8 cellular contexts compared by ENCODE assay signal in the genomic region with DNA sequence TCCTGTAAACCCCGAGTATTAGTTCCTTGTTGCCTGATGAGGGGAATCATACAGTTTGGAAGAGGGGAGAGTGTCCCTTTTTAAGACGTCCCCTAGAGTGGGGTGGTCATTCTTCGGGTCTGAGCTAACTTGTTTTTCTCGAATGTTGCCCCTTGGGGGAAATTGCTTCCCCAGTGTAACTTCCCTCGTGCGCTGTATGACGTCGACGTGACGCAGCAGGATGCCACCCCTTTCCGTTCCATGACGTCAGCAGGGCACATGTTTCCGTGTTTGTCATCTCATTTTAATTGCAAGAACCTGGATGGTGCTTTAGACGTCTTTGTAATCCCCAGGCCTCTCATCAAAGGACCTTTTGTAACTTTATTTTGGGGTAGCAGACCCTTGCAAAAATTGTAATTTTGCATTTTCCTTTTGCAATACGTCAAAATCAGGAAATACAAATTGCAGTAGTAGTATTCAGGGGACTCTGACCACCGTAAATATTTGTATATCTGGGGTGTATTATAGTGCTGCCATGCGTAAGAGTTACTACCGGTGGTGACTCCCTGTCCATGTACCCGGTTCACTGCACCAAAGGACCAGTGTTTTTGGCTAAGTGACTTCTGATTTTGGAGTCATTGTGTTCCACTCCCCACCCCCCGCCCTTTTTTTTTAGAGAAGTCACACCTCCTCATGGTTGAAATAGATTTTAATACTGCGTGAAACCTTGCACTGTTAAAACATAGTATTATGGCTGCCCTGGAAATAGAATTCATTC. TPM values are rescaled to one million over a fixed set of nuclear protein-coding genes. Genes with fewer than 3 reads are reported as not detected.
DNase-seq lines count a peak whose midpoint lies in the region; ATAC-seq, FAIRE-seq and TF ChIP-seq lines count a peak whose summit lies in the region.

No MANE protein-coding gene starts in this region.

- FAIRE-seq in K562 (lab: Jason Lieb, UNC), result peak; percentile 81

- POLR2A ChIA-PET in K562 (lab: Yijun Ruan, JAX), result interaction anchor here (1.5 kb wide), 1 partner anchor 8 kb away, joined by 5 read pairs; no protein-coding TSS in a partner anchor

- DNase-seq in DMS 273 (lab: John Stamatoyannopoulos, UW; ENCODE audit: unreplicated experiment) (peak; percentile 84), H4 (ENCODE audit: low spot score) (peak; percentile 71), MV-4-11 (lab: John Stamatoyannopoulos, UW) (peak; percentile 81), UCSD-AML1 (lab: John Stamatoyannopoulos, UW; ENCODE audit: unreplicated experiment) (peak; percentile 78), K562 (ENCODE audit: extremely low read depth in 1 of 4, low spot score in 3 of 4) (peak; percentile 81 to 85 (median 82))

- TF ChIP-seq RAD21 in K562 (CRISPR knock-in tag; conservative IDR thresholded peaks at IDR 0.05 in 1 of 2, IDR thresholded peaks at IDR 0.05 in 1 of 2), result no peak; a peak in 1 of 4 replicates

- intact Hi-C loops in K562 (cut with micrococcal nuclease), result loop anchor here (10.0 kb wide), 2 partner anchors 136 to 504 kb away; a partner anchor contains a TSS

- H3K27me3 ChIP-seq in K562 (ENCODE audit: control insufficient read depth in 2 of 2, insufficient read depth in 2 of 2, low read length in 2 of 2) (no peaks in the 10 kb centered on the region), skeletal muscle tissue (ENCODE audit: control insufficient read depth in 3 of 3, insufficient read depth in 3 of 3, low read length in 3 of 3) (no peaks in the 10 kb centered on the region)

- ATAC-seq in K562, result peak; percentile 19
- no peak for ATAC-seq in GM18861 (IDR thresholded peaks at IDR 0.05; ENCODE audit: unreplicated experiment)

- no peaks in the 10 kb centered on the region for H3K9me1 ChIP-seq in K562 (ENCODE audit: control insufficient read depth, insufficient read depth, low read length)

- H3K79me2 ChIP-seq in K562 (ENCODE audit: control insufficient read depth, insufficient read depth, low read length), result peaks cover 26% of the 10 kb centered on the region

- peak overlapping the region; percentile 84 to 89; a peak in 3 of 4 replicates for H3K9ac ChIP-seq in K562 (ENCODE audit: insufficient read depth in 1 of 2, low read depth in 2 of 2, low read length in 2 of 2)
- peak overlapping the region; percentile 95 to 97 (median 96) for H3K9ac ChIP-seq in skeletal muscle tissue (ENCODE audit: low read depth in 1 of 3, low read length in 3 of 3)

- peaks cover 6 to 10% of the 10 kb centered on the region in 2 experiments; a peak in 4 of 5 replicates for H3K4me1 ChIP-seq in K562 (replicated peaks in 1 of 2; ENCODE audit: control insufficient read depth in 2 of 2, insufficient read depth in 2 of 2, low read length in 2 of 2)
- H3K4me1 ChIP-seq in skeletal muscle tissue (ENCODE audit: control insufficient read depth in 3 of 3, insufficient read depth in 3 of 3, low read length in 3 of 3), result peaks cover 6 to 25% (median 9%) of the 10 kb centered on the region in 3 donors

- H3K4me3 ChIP-seq in K562 (peak overlapping the region; percentile 57), iPS-11a (ENCODE audit: low read depth, low read length) (peak overlapping the region; percentile 94), skeletal muscle tissue (ENCODE audit: low read length in 3 of 3) (peak overlapping the region; percentile 97 to 98 (median 98))

- TF ChIP-seq EP300 in K562 (IDR thresholded peaks at IDR 0.05; ENCODE audit: low read length), result no peak

- in situ Hi-C loops in K562 (cut with MboI), result no loop called here

- CTCF ChIA-PET in K562 (lab: Yijun Ruan, JAX; ENCODE audit: low intra/inter-chr PET ratio), result no interaction called here

- no peak for TF ChIP-seq POLR2A in K562 (conservative IDR thresholded peaks at IDR 0.05)

- H3K4me2 ChIP-seq in K562 (ENCODE audit: insufficient read depth, low read length), result peak overlapping the region; percentile 96

- no peaks in the 10 kb centered on the region for H4K20me1 ChIP-seq in K562 (replicated peaks; ENCODE audit: control insufficient read depth, insufficient read depth, low read length)

- H2AFZ ChIP-seq in K562 (ENCODE audit: low read depth, low read length), result peak overlapping the region; percentile 98

- TSS peak; percentile 65 for BruUV-seq in K562 (replicated peaks; lab: Mats Ljungman, UMichigan)

- H3K27ac ChIP-seq in K562 (ENCODE audit: extremely low read depth, low read depth, low read length) (peak overlapping the region; percentile 93), skeletal muscle tissue (ENCODE audit: low read depth, low read length) (peak overlapping the region; percentile 96)

- H3K36me3 ChIP-seq in K562 (ENCODE audit: control insufficient read depth, insufficient read depth, low read length) (peaks cover 13% of the 10 kb centered on the region; the same call in 1 of the 3 replicates), skeletal muscle tissue (ENCODE audit: control insufficient read depth in 3 of 3, insufficient read depth in 3 of 3, low read length in 3 of 3) (peaks cover 2 to 13% (median 3%) of the 10 kb centered on the region in 3 donors)

- H3K9me3 ChIP-seq in K562 (replicated peaks; ENCODE audit: control insufficient read depth, insufficient read depth, low read depth, low read length) (no peaks in the 10 kb centered on the region), skeletal muscle tissue (ENCODE audit: control insufficient read depth in 3 of 3, low read length in 3 of 3) (no peaks in the 10 kb centered on the region)

- no peak for TF ChIP-seq CTCF in K562 (IDR thresholded peaks at IDR 0.05 in 2 of 3, conservative IDR thresholded peaks at IDR 0.05 in 1 of 3; ENCODE audit: insufficient read depth in 2 of 3, low read depth in 1 of 3, low read length in 3 of 3)

- 20% methylated on average over 21 of the region's 21 CpGs for WGBS in K562 (ENCODE audit: insufficient coverage, low coverage, missing lambda C conversion rate)

TF ChIP-seq in K562, 482 proteins besides CTCF, POLR2A, EP300 and RAD21 (continues in another document):
- no peak for TF ChIP-seq MAZ (CRISPR knock-in tag; conservative IDR thresholded peaks at IDR 0.05 in 1 of 2, IDR thresholded peaks at IDR 0.05 in 1 of 2)
- TF ChIP-seq TRIM24 (IDR thresholded peaks at IDR 0.05), result 0 out of 4 replicates have a peak, but pooled peaks of 1 of the 2 experiments have one; percentile 14
- TF ChIP-seq, protein P1, sequence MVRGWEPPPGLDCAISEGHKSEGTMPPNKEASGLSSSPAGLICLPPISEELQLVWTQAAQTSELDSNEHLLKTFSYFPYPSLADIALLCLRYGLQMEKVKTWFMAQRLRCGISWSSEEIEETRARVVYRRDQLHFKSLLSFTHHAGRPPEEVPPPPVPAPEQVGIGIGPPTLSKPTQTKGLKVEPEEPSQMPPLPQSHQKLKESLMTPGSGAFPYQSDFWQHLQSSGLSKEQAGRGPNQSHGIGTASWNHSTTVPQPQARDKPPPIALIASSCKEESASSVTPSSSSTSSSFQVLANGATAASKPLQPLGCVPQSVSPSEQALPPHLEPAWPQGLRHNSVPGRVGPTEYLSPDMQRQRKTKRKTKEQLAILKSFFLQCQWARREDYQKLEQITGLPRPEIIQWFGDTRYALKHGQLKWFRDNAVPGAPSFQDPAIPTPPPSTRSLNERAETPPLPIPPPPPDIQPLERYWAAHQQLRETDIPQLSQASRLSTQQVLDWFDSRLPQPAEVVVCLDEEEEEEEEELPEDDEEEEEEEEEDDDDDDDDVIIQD (CRISPR knock-in tag; IDR thresholded peaks at IDR 0.05), result no peak
- peak; percentile 66 for TF ChIP-seq NFE2 (IDR thresholded peaks at IDR 0.05; ENCODE audit: low read depth)

RNA-seq across cellular contexts. Expression of a gene that starts 0.7 kb away (rescaled TPM):
- 11.7 and 20.7 TPM in 2 replicates for total RNA-seq in H4 (2014; rRNA removed; shearing (Covaris generic))
- 95.1 and 126 TPM in 2 replicates for total RNA-seq in K562 (2011; cell fraction: chromatin; rRNA removed; ENCODE audit: low replicate concordance)
- 41.5 and 49.6 TPM in 2 replicates for total RNA-seq in K562 (2011; cell fraction: nucleolus; rRNA removed)
- total RNA-seq in K562 (2011; cell fraction: nucleoplasm; rRNA removed), result 76.3 and 103 TPM in 2 replicates
- total RNA-seq in K562 (2014; rRNA removed), result 10.9 and 15.6 TPM in 2 replicates
- total RNA-seq in K562 (2014; rRNA removed; fragmentation: Illumina TruSeq; extraction: Trizol), result 27.3 and 31.8 TPM in 2 replicates
- total RNA-seq in K562 (2015; rRNA removed; fragmentation: Illumina TruSeq; extraction: Trizol), result 19.9 and 23.5 TPM in 2 replicates
- 23.9 and 24.2 TPM in 2 replicates for total RNA-seq in K562 (2021)
- 22.8 and 25.6 TPM in 2 replicates for polyA plus RNA-seq in K562 (2011; rRNA removed)
- 15.8 and 16.3 TPM in 2 replicates for polyA plus RNA-seq in K562 (2011; cell fraction: cytosol; rRNA removed)
- 21.4 TPM in 2 replicates for polyA plus RNA-seq in K562 (2011; cell fraction: nucleus; rRNA removed)
- polyA plus RNA-seq in K562 (2012), result 24.0 and 34.6 TPM in 2 replicates
- 27.9 and 32.9 TPM in 2 replicates for polyA plus RNA-seq in K562 (2014; fragmentation: Illumina TruSeq; extraction: Trizol)
- polyA plus RNA-seq in K562 (2014; fragmentation: Nextera tagmentation; extraction: Ambion mirVana), result 10 to 100 TPM; 35.2 to 37.4 TPM
- polyA plus RNA-seq in K562 (2014; rRNA removed), result 15.6 and 18.0 TPM in 2 replicates
- 30.3 and 33.4 TPM in 2 replicates for polyA minus RNA-seq in K562 (2011; rRNA and poly(A)+ RNA removed)
- 10.7 and 17.9 TPM in 2 replicates for polyA minus RNA-seq in K562 (2011; cell fraction: cytosol; rRNA and poly(A)+ RNA removed)
- 42.8 and 66.1 TPM in 2 replicates for polyA minus RNA-seq in K562 (2011; cell fraction: nucleus; rRNA and poly(A)+ RNA removed)
- total RNA-seq in skeletal muscle tissue, result 24.0 TPM

RNA-seq across cellular contexts. Expression of a gene that starts 1.1 kb away (rescaled TPM):
- 0.23 and 3.6 TPM in 2 replicates for total RNA-seq in H4 (2014; rRNA removed; shearing (Covaris generic))
- total RNA-seq in K562 (2011; cell fraction: chromatin; rRNA removed; ENCODE audit: low replicate concordance), result 0.79 and 1.00 TPM in 2 replicates
- total RNA-seq in K562 (2011; cell fraction: nucleolus; rRNA removed), result 0.50 TPM in 1 of 2 replicates, not detected in the other
- total RNA-seq in K562 (2011; cell fraction: nucleoplasm; rRNA removed), result 1.1 and 1.3 TPM in 2 replicates
- total RNA-seq in K562 (2014; rRNA removed), result 0.18 and 0.24 TPM in 2 replicates
- 0.11 and 0.13 TPM in 2 replicates for total RNA-seq in K562 (2014; rRNA removed; fragmentation: Illumina TruSeq; extraction: Trizol)
- 0.15 and 0.25 TPM in 2 replicates for total RNA-seq in K562 (2015; rRNA removed; fragmentation: Illumina TruSeq; extraction: Trizol)
- total RNA-seq in K562 (2021), result 0.07 and 0.18 TPM in 2 replicates
- 0.34 and 0.39 TPM in 2 replicates for polyA plus RNA-seq in K562 (2011; rRNA removed)
- polyA plus RNA-seq in K562 (2011; cell fraction: cytosol; rRNA removed), result 0.10 and 0.47 TPM in 2 replicates
- 0.31 and 0.67 TPM in 2 replicates for polyA plus RNA-seq in K562 (2011; cell fraction: nucleus; rRNA removed)
- polyA plus RNA-seq in K562 (2012), result 0.31 and 0.93 TPM in 2 replicates
- 0.12 and 0.19 TPM in 2 replicates for polyA plus RNA-seq in K562 (2014; fragmentation: Illumina TruSeq; extraction: Trizol)
- under 1 TPM; 0.06 to 0.24 TPM for polyA plus RNA-seq in K562 (2014; fragmentation: Nextera tagmentation; extraction: Ambion mirVana)
- polyA plus RNA-seq in K562 (2014; rRNA removed), result 0.20 and 1.1 TPM in 2 replicates
- polyA minus RNA-seq in K562 (2011; rRNA and poly(A)+ RNA removed), result 0.36 and 0.39 TPM in 2 replicates
- polyA minus RNA-seq in K562 (2011; cell fraction: cytosol; rRNA and poly(A)+ RNA removed), result not detected in 2 replicates
- polyA minus RNA-seq in K562 (2011; cell fraction: nucleus; rRNA and poly(A)+ RNA removed), result 1.1 and 1.2 TPM in 2 replicates
- total RNA-seq in skeletal muscle tissue, result 2.1 TPM
